ENCODE assay signal across 11 cellular contexts in the genomic region with DNA sequence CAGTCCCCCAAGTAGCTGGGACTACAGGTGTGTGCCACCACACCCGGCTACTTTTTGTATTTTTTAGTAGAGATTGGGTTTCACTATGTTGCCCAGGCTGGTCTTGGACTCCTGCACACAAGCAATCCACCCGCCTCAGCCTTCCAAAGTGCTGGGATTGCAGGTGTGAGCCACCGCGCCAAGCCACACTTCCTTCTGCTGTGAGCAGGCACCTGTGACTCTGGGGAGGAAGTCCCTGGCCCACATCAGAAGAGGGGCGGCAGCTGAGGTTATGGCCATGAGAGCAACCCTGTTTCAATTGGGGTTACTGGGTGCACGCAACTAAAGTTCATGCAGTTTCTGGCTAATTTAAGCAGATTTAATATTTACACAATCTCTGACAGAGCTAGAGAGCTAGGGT.
A peak's percentile ranks its signal among the peaks of the same experiment; 100 is the strongest.
DNase-seq lines count a peak whose midpoint lies in the region; ATAC-seq and TF ChIP-seq lines count a peak whose summit lies in the region.
"Had no signal": no experiment of that assay in that cellular context is flagged by ENCODE, and none has a peak within 500 bp of the region (broad histone marks: within the 10 kb centered on the region; RNA-seq: fewer than 3 reads in every experiment).

No MANE protein-coding gene starts in this region.

- H3K9me3 ChIP-seq in Loucy (ENCODE audit: insufficient read depth, low read depth, low read length): no peaks in the 10 kb centered on the region

- ATAC-seq in activated naive CD8-positive, alpha-beta T cell treated with anti-CD3 and anti-CD28 coated beads, Interleukin-2, amount 10 ng/mL, durations not matched to agents 7 days and 5 days (ENCODE audit: low read depth): peak; percentile 85
- ATAC-seq in HG03280 (IDR thresholded peaks at IDR 0.05; ENCODE audit: unreplicated experiment) (no peak), GM21723 (IDR thresholded peaks at IDR 0.05; ENCODE audit: unreplicated experiment) (no peak)

- H3K27me3 Mint-ChIP-seq in activated CD4-positive, alpha-beta T cell treated with anti-CD3 and anti-CD28 coated beads, Interleukin-2, amount 10 ng/mL, durations not matched to agents 24 days and 14 days: no peaks in the 10 kb centered on the region
- no peaks in the 10 kb centered on the region for H3K27me3 Mint-ChIP-seq in activated naive CD8-positive, alpha-beta T cell treated with anti-CD3 and anti-CD28 coated beads, Interleukin-2, amount 10 ng/mL, durations not matched to agents 7 days and 5 days

- peaks cover 47% of the 10 kb centered on the region for H3K4me1 Mint-ChIP-seq in activated CD4-positive, alpha-beta T cell treated with anti-CD3 and anti-CD28 coated beads, Interleukin-2, amount 10 ng/mL, durations not matched to agents 24 days and 14 days
- peaks cover 53% of the 10 kb centered on the region for H3K4me1 Mint-ChIP-seq in activated naive CD8-positive, alpha-beta T cell treated with anti-CD3 and anti-CD28 coated beads, Interleukin-2, amount 10 ng/mL, durations not matched to agents 7 days and 5 days

- H3K4me2 ChIP-seq in Loucy (ENCODE audit: low read depth, low read length, poor library complexity, severe bottlenecking): peak overlapping the region; percentile 38

- H3K79me2 ChIP-seq in Loucy (ENCODE audit: insufficient read depth, low read length): no peaks in the 10 kb centered on the region

- no peaks in the 10 kb centered on the region for H3F3A ChIP-seq in Loucy (ENCODE audit: low read depth)

- H3K9me3 Mint-ChIP-seq in activated CD4-positive, alpha-beta T cell treated with anti-CD3 and anti-CD28 coated beads, Interleukin-2, amount 10 ng/mL, durations not matched to agents 24 days and 14 days: no peaks in the 10 kb centered on the region
- H3K9me3 Mint-ChIP-seq in activated naive CD8-positive, alpha-beta T cell treated with anti-CD3 and anti-CD28 coated beads, Interleukin-2, amount 10 ng/mL, durations not matched to agents 7 days and 5 days: no peaks in the 10 kb centered on the region

- peak overlapping the region; percentile 41 for H3K27ac Mint-ChIP-seq in activated CD4-positive, alpha-beta T cell treated with anti-CD3 and anti-CD28 coated beads, Interleukin-2, amount 10 ng/mL, durations not matched to agents 24 days and 14 days
- peak overlapping the region; percentile 72 for H3K27ac Mint-ChIP-seq in activated naive CD8-positive, alpha-beta T cell treated with anti-CD3 and anti-CD28 coated beads, Interleukin-2, amount 10 ng/mL, durations not matched to agents 7 days and 5 days

- intact Hi-C loops in activated CD4-positive, alpha-beta T cell treated with anti-CD3 and anti-CD28 coated beads, Interleukin-2, amount 10 ng/mL, durations not matched to agents 24 days and 14 days (cut with micrococcal nuclease): no loop called here

- no peak overlapping the region for H3K9ac ChIP-seq in Loucy (ENCODE audit: low read depth, low read length, poor library complexity, severe bottlenecking)

- H2AFZ ChIP-seq in Loucy (ENCODE audit: low read length): no peak overlapping the region

- DNase-seq in activated CD4-positive, alpha-beta T cell treated with anti-CD3 and anti-CD28 coated beads, Interleukin-2, amount 10 ng/mL, durations not matched to agents 24 days and 14 days: peak; percentile 91
- DNase-seq in activated naive CD8-positive, alpha-beta T cell treated with anti-CD3 and anti-CD28 coated beads, Interleukin-2, amount 10 ng/mL, durations not matched to agents 7 days and 5 days: peak; percentile 80
- DNase-seq in stimulated activated CD8-positive, alpha-beta memory T cell treated with anti-CD3 and anti-CD28 coated beads, Interleukin-4, amount 100 ng/mL, for 48 hours: peak; percentile 45
- no peak for DNase-seq in DMS79 treated with DMSO at 0.1 percent for 48 hours (lab: John Stamatoyannopoulos, UW)
- no peak for DNase-seq in NCI-H2171 treated with DMSO at 0.1 percent for 48 hours (lab: John Stamatoyannopoulos, UW)
- DNase-seq: DMS79, GOT3, Karpas-422 had no signal

- H3K9me2 ChIP-seq in Loucy (replicated peaks; ENCODE audit: low read depth, low read length): no peaks in the 10 kb centered on the region

- H3K4me3 Mint-ChIP-seq in activated CD4-positive, alpha-beta T cell treated with anti-CD3 and anti-CD28 coated beads, Interleukin-2, amount 10 ng/mL, durations not matched to agents 24 days and 14 days: peak overlapping the region; percentile 59
- H3K4me3 Mint-ChIP-seq in activated naive CD8-positive, alpha-beta T cell treated with anti-CD3 and anti-CD28 coated beads, Interleukin-2, amount 10 ng/mL, durations not matched to agents 7 days and 5 days: peak overlapping the region; percentile 72

- H3K27me3 ChIP-seq in Loucy (ENCODE audit: insufficient read depth, low read length, poor library complexity, severe bottlenecking): no peaks in the 10 kb centered on the region

- no peaks in the 10 kb centered on the region for H4K20me1 ChIP-seq in Loucy (ENCODE audit: insufficient read depth, low read length, poor library complexity, severe bottlenecking)

- TF ChIP-seq CTCF in Loucy (conservative IDR thresholded peaks at IDR 0.05; ENCODE audit: low read length): no peak

- peaks cover 17% of the 10 kb centered on the region for H3K4me1 ChIP-seq in Loucy (ENCODE audit: insufficient read depth, low read length, poor library complexity, severe bottlenecking)

- no peak overlapping the region for H3K4me3 ChIP-seq in Loucy (ENCODE audit: low read length, poor library complexity, severe bottlenecking)

- H3K36me3 Mint-ChIP-seq in activated CD4-positive, alpha-beta T cell treated with anti-CD3 and anti-CD28 coated beads, Interleukin-2, amount 10 ng/mL, durations not matched to agents 24 days and 14 days (ENCODE audit: low read depth): peaks cover 8% of the 10 kb centered on the region
- peaks cover 8% of the 10 kb centered on the region for H3K36me3 Mint-ChIP-seq in activated naive CD8-positive, alpha-beta T cell treated with anti-CD3 and anti-CD28 coated beads, Interleukin-2, amount 10 ng/mL, durations not matched to agents 7 days and 5 days

- POLR2A ChIA-PET in activated naive CD8-positive, alpha-beta T cell treated with anti-CD3 and anti-CD28 coated beads, Interleukin-2, amount 10 ng/mL, durations not matched to agents 7 days and 5 days (lab: Charles Lee): interaction anchor here (0.9 to 2.2 kb wide), 6 partner anchors 19 to 903 kb away, joined by 3 to 11 read pairs (median 4); partner anchors contain the start of gene PPP1CB

- no peaks in the 10 kb centered on the region for H3K36me3 ChIP-seq in Loucy (ENCODE audit: insufficient read depth, low read length)

Comparison
In these comparisons a context has a peak if more than half of its experiments do, and no peak if none do; other contexts are left out.
1. DNase-seq: peak in activated CD4-positive, alpha-beta T cell treated with anti-CD3 and anti-CD28 coated beads, Interleukin-2, amount 10 ng/mL, durations not matched to agents 24 days and 14 days (single experiment), activated naive CD8-positive, alpha-beta T cell treated with anti-CD3 and anti-CD28 coated beads, Interleukin-2, amount 10 ng/mL, durations not matched to agents 7 days and 5 days (single experiment) and stimulated activated CD8-positive, alpha-beta memory T cell treated with anti-CD3 and anti-CD28 coated beads, Interleukin-4, amount 100 ng/mL, for 48 hours (single experiment); none in DMS79 treated with DMSO at 0.1 percent for 48 hours (single experiment) and NCI-H2171 treated with DMSO at 0.1 percent for 48 hours (single experiment).